In genomic region chr2:120271952-120272351, GRCh38 we compare ENCODE assay signal across 18 cellular contexts.
"Had no signal": no experiment of that assay in that cellular context is flagged by ENCODE, and none has a peak within 500 bp of the region (broad histone marks: within the 10 kb centered on the region; RNA-seq: fewer than 3 reads in every experiment).

No MANE protein-coding gene starts in this region.

- H3K9me3 Mint-ChIP-seq: nephron had no signal

- DNase-seq: effector CD4-positive, alpha-beta T cell; endodermal cell; erythroblast; head of caudate nucleus; hippocampal formation; mammary epithelial cell; midbrain; psoas muscle; retina; sigmoid colon; stimulated activated CD4-positive, alpha-beta T cell treated with anti-CD3 and anti-CD28 coated beads, Interleukin-2, amount 100 ng/mL, for 24 hours; stimulated activated CD4-positive, alpha-beta T cell treated with anti-CD3 and anti-CD28 coated beads, Interleukin-4, amount 100 ng/mL, for 4 hours; stimulated activated naive CD4-positive, alpha-beta T cell treated with Interleukin-2 at 50 U/mL for 16 hours had no signal

- H3K27ac ChIP-seq: coronary artery, psoas muscle, sigmoid colon, skin epidermis had no signal

- H3K4me1 Mint-ChIP-seq: endodermal cell, nephron had no signal

- H3K27me3 Mint-ChIP-seq: type B pancreatic cell had no signal

- H3K4me1 ChIP-seq: psoas muscle had no signal

- ATAC-seq: left lobe of liver, psoas muscle had no signal

- H3K27ac Mint-ChIP-seq: endodermal cell, type B pancreatic cell had no signal

- H3K27me3 ChIP-seq: sigmoid colon had no signal

- H3K4me3 ChIP-seq: coronary artery, psoas muscle, sigmoid colon, skin epidermis had no signal

- H3K36me3 ChIP-seq: sigmoid colon had no signal

- H3K9me3 ChIP-seq: sigmoid colon had no signal

- H3K4me3 Mint-ChIP-seq: endodermal cell, nephron, type B pancreatic cell had no signal
